ENCODE assay signal across 18 cellular contexts in genomic region chr9:77290373-77290772, GRCh38.
A peak's percentile ranks its signal among the peaks of the same experiment; 100 is the strongest.
DNase-seq lines count a peak whose midpoint lies in the region; FAIRE-seq and TF ChIP-seq lines count a peak whose summit lies in the region.
"Had no signal": no experiment of that assay in that cellular context is flagged by ENCODE, and none has a peak within 500 bp of the region (broad histone marks: within the 10 kb centered on the region; RNA-seq: fewer than 3 reads in every experiment).

No MANE protein-coding gene starts in this region.

- H3K79me1 ChIP-seq in H9 (ENCODE audit: insufficient read depth, low read depth, low read length, poor library complexity, severe bottlenecking), result no peaks in the 10 kb centered on the region

- H3K36me3 ChIP-seq in astrocyte (ENCODE audit: insufficient read depth, low read length), result no peaks in the 10 kb centered on the region
- no peaks in the 10 kb centered on the region for H3K36me3 ChIP-seq in breast epithelium

- H3K4me2 ChIP-seq in H9 (ENCODE audit: insufficient read depth, insufficient read length, low read length), result no peak overlapping the region
- H3K4me2 ChIP-seq in astrocyte (ENCODE audit: low read length), result peak overlapping the region; percentile 32

- H2AFZ ChIP-seq in H9 (ENCODE audit: low read length), result no peak overlapping the region
- H2AFZ ChIP-seq in astrocyte (ENCODE audit: low read depth, low read length), result no peak overlapping the region

- H3K56ac ChIP-seq in H9 (ENCODE audit: insufficient read length, low read depth, low read length), result no peak overlapping the region

- H3K36me3 Mint-ChIP-seq in H9 (ENCODE audit: insufficient read depth in 1 of 3, low read depth in 3 of 3) (peaks cover 14 to 23% (median 21%) of the 10 kb centered on the region in 3 experiments), astrocyte (ENCODE audit: low read depth, unreplicated experiment) (peaks cover 6% of the 10 kb centered on the region), CD14-positive monocyte (peaks cover 13 to 34% of the 10 kb centered on the region in 2 donors)

- no peak overlapping the region for H4K5ac ChIP-seq in H9 (ENCODE audit: insufficient read length, low read depth, low read length)

- no peak overlapping the region for H3K4me3 Mint-ChIP-seq in H9
- peak overlapping the region; percentile 32 for H3K4me3 Mint-ChIP-seq in astrocyte (ENCODE audit: unreplicated experiment)
- no peak overlapping the region for H3K4me3 Mint-ChIP-seq in CD14-positive monocyte

- H3K4me3 ChIP-seq in astrocyte (ENCODE audit: insufficient read depth, low read depth, low read length), result no peak overlapping the region
- no peak overlapping the region for H3K4me3 ChIP-seq in breast epithelium

- H3K79me2 ChIP-seq in H9 (ENCODE audit: insufficient read depth, low read length) (no peaks in the 10 kb centered on the region), astrocyte (ENCODE audit: insufficient read depth, low read length) (no peaks in the 10 kb centered on the region)

- H2AK5ac ChIP-seq in H9 (ENCODE audit: insufficient read length, low read length), result no peak overlapping the region

- H2BK12ac ChIP-seq in H9 (ENCODE audit: insufficient read length, low read depth, low read length), result no peak overlapping the region

- no peaks in the 10 kb centered on the region for H3K27me3 Mint-ChIP-seq in H9 (ENCODE audit: low read depth)
- H3K27me3 Mint-ChIP-seq in astrocyte (ENCODE audit: low read depth, unreplicated experiment), result no peaks in the 10 kb centered on the region
- H3K27me3 Mint-ChIP-seq in CD14-positive monocyte (ENCODE audit: low read depth in 3 of 3), result no peaks in the 10 kb centered on the region

- no peaks in the 10 kb centered on the region for H3K23me2 ChIP-seq in H9 (ENCODE audit: insufficient read length, low read depth, low read length, poor library complexity, severe bottlenecking)

- H3K14ac ChIP-seq in H9 (ENCODE audit: insufficient read depth, low read length), result no peak overlapping the region

- H4K91ac ChIP-seq in H9 (ENCODE audit: insufficient read length, low read depth, low read length), result no peak overlapping the region

- H2BK120ac ChIP-seq in H9 (ENCODE audit: low read depth, low read length, poor library complexity, severe bottlenecking), result no peak overlapping the region

- no peak overlapping the region for H3K18ac ChIP-seq in H9 (ENCODE audit: insufficient read length, low read depth, low read length)

- H2BK5ac ChIP-seq in H9 (ENCODE audit: insufficient read length, low read length), result no peak overlapping the region

- intact Hi-C loops in breast epithelium (cut with DNase I; ENCODE audit: low total_unique reads), result loop anchor here (5.0 kb wide), 1 partner anchor 987 kb away; no protein-coding TSS in a partner anchor
- intact Hi-C loops in CD14-positive monocyte (cut with micrococcal nuclease), result no loop called here

- H4K20me1 ChIP-seq in H9 (ENCODE audit: control insufficient read depth, insufficient read depth, insufficient read length) (no peaks in the 10 kb centered on the region), astrocyte (ENCODE audit: insufficient read depth, low read length) (no peaks in the 10 kb centered on the region)

- no peak for FAIRE-seq in astrocyte (lab: Jason Lieb, UNC)

- no peak overlapping the region for H4K8ac ChIP-seq in H9 (replicated peaks; ENCODE audit: insufficient read length, low read depth, low read length)

- H2BK15ac ChIP-seq in H9 (ENCODE audit: low read depth, low read length), result no peak overlapping the region

- H3K9ac ChIP-seq in H9 (ENCODE audit: extremely low read depth, insufficient read length, low read length), result no peak overlapping the region
- no peak overlapping the region for H3K9ac ChIP-seq in astrocyte (ENCODE audit: low read length)

- no peak overlapping the region for H3K4ac ChIP-seq in H9 (ENCODE audit: low read depth, low read length)

- H3K27me3 ChIP-seq in H9 (ENCODE audit: insufficient read depth, low read length) (no peaks in the 10 kb centered on the region), astrocyte (ENCODE audit: insufficient read depth, low read length) (no peaks in the 10 kb centered on the region), breast epithelium (no peaks in the 10 kb centered on the region)

- peak; percentile 7 for DNase-seq in AG08395 (ENCODE audit: low spot score)
- DNase-seq in H9, result no peak
- DNase-seq in astrocyte (ENCODE audit: low read depth), result no peak
- DNase-seq in kidney glomerular epithelial cell (lab: John Stamatoyannopoulos, UW), result peak; percentile 16
- DNase-seq in breast epithelium (ENCODE audit: low spot score in 2 of 2), result no peak
- DNase-seq in CD14-positive monocyte (ENCODE audit: low spot score), result no peak
- DNase-seq in NCI-H146 treated with DMSO at 0.1 percent for 48 hours (lab: John Stamatoyannopoulos, UW; ENCODE audit: unreplicated experiment), result no peak
- DNase-seq in NCI-H1694 (lab: John Stamatoyannopoulos, UW), result no peak
- DNase-seq: 8988T, Calu3, DMS79, GDM1, KG1, NCI-H1048, NCI-H1694 treated with DMSO at 0.1 percent for 48 hours, PC-3 had no signal

- no peak for TF ChIP-seq POLR2A in breast epithelium (IDR thresholded peaks at IDR 0.05)

- TF ChIP-seq CTCF in H9 (conservative IDR thresholded peaks at IDR 0.05), result no peak
- TF ChIP-seq CTCF in astrocyte (IDR thresholded peaks at IDR 0.05; ENCODE audit: insufficient read depth, low read depth, low read length), result no peak
- TF ChIP-seq CTCF in breast epithelium (IDR thresholded peaks at IDR 0.05), result no peak
- TF ChIP-seq CTCF in CD14-positive monocyte (IDR thresholded peaks at IDR 0.05), result no peak

- no peak overlapping the region for H3T11ph ChIP-seq in H9 (ENCODE audit: low read length)

- no peak overlapping the region for H3K27ac ChIP-seq in H9 (ENCODE audit: insufficient read length, low read depth, low read length)
- H3K27ac ChIP-seq in astrocyte (ENCODE audit: low read depth, low read length), result no peak overlapping the region
- H3K27ac ChIP-seq in breast epithelium, result no peak overlapping the region
- H3K27ac ChIP-seq: C4-2B, HL-60 had no signal

- no peak overlapping the region for H2BK20ac ChIP-seq in H9 (ENCODE audit: low read depth, low read length, poor library complexity, severe bottlenecking)

- H3K9me3 ChIP-seq in H9 (ENCODE audit: control insufficient read depth, low read depth, low read length), result no peaks in the 10 kb centered on the region
- H3K9me3 ChIP-seq in astrocyte (ENCODE audit: insufficient read depth, low read depth, low read length), result no peaks in the 10 kb centered on the region
- H3K9me3 ChIP-seq in breast epithelium, result peaks cover 5 to 13% of the 10 kb centered on the region in 2 donors

- peaks cover 5 to 6% of the 10 kb centered on the region in 2 experiments; a peak in 4 of 5 replicates for H3K9me3 Mint-ChIP-seq in H9
- H3K9me3 Mint-ChIP-seq in astrocyte (ENCODE audit: unreplicated experiment), result no peaks in the 10 kb centered on the region
- H3K9me3 Mint-ChIP-seq in CD14-positive monocyte, result peaks cover 4 to 17% (median 8%) of the 10 kb centered on the region in 7 donors

- H3K23ac ChIP-seq in H9 (ENCODE audit: insufficient read length, low read depth, low read length), result no peak overlapping the region

- H3K4me1 ChIP-seq in H9 (ENCODE audit: insufficient read depth, low read length) (peaks cover 12% of the 10 kb centered on the region), astrocyte (ENCODE audit: insufficient read depth, low read length) (no peaks in the 10 kb centered on the region), breast epithelium (no peaks in the 10 kb centered on the region)

- peak overlapping the region; percentile 12 to 80 (median 41); a peak in 5 of 7 replicates for H3K27ac Mint-ChIP-seq in H9
- peak overlapping the region; percentile 54 for H3K27ac Mint-ChIP-seq in astrocyte (ENCODE audit: unreplicated experiment)
- H3K27ac Mint-ChIP-seq in CD14-positive monocyte, result no peak overlapping the region

- H3K4me1 Mint-ChIP-seq in H9, result peaks cover 20 to 23% of the 10 kb centered on the region in 2 experiments
- H3K4me1 Mint-ChIP-seq in astrocyte (ENCODE audit: low read depth, unreplicated experiment), result peaks cover 16% of the 10 kb centered on the region
- peaks cover 2% of the 10 kb centered on the region for H3K4me1 Mint-ChIP-seq in CD14-positive monocyte

Comparison
In these comparisons a context has a peak if more than half of its experiments do, and no peak if none do; other contexts are left out.
1. DNase-seq: peak in AG08395 (single experiment) and kidney glomerular epithelial cell (single experiment); none in H9 (single experiment), astrocyte (single experiment), breast epithelium (0 of 2), CD14-positive monocyte (single experiment), NCI-H146 treated with DMSO at 0.1 percent for 48 hours (single experiment) and NCI-H1694 (single experiment).
2. H3K27ac Mint-ChIP-seq: peak in H9 (3 of 3) and astrocyte (single experiment); none in CD14-positive monocyte (0 of 7).